17 cellular contexts compared by ENCODE assay signal in genomic region chr14:24761141-24761540, GRCh38.
DNase-seq lines count a peak whose midpoint lies in the region; ATAC-seq and TF ChIP-seq lines count a peak whose summit lies in the region.
"Had no signal": no experiment of that assay in that cellular context is flagged by ENCODE, and none has a peak within 500 bp of the region (broad histone marks: within the 10 kb centered on the region; RNA-seq: fewer than 3 reads in every experiment).

No MANE protein-coding gene starts in this region.

- ATAC-seq in HG02973 (IDR thresholded peaks at IDR 0.05; ENCODE audit: unreplicated experiment), result no peak
- ATAC-seq in GM18858 (IDR thresholded peaks at IDR 0.05; ENCODE audit: unreplicated experiment), result no peak

- no peak overlapping the region for H3K27ac ChIP-seq in 22Rv1
- H3K27ac ChIP-seq in C4-2B, result no peak overlapping the region
- H3K27ac ChIP-seq: BLaER1, GM23248 had no signal

- TF ChIP-seq CTCF in 22Rv1 (IDR thresholded peaks at IDR 0.05) (peak; percentile 18; the same call in 1 of the 2 replicates), C4-2B (conservative IDR thresholded peaks at IDR 0.05) (0 out of 2 replicates have a peak, but pooled peaks have one; percentile 13)

- TF ChIP-seq EP300 in Ishikawa (IDR thresholded peaks at IDR 0.05; ENCODE audit: borderline replicate concordance), result no peak

- DNase-seq in SW480 (ENCODE audit: low spot score) (peak; percentile 7), dedifferentiated amniotic fluid mesenchymal stem cell (ENCODE audit: extremely low spot score) (no peak), NCI-H187 (lab: John Stamatoyannopoulos, UW) (no peak)
- DNase-seq: AML-193; CD4-positive, CD25-positive, alpha-beta regulatory T cell; DMS53; GF-D8; GM23248; HCEC 1CT; HFFc6; KBM-7 had no signal

- TF ChIP-seq RAD21 in Ishikawa (IDR thresholded peaks at IDR 0.05; ENCODE audit: low read depth), result peak; percentile 34; the same call in 1 of the 2 replicates

TF ChIP-seq in Ishikawa, 13 proteins besides CTCF, POLR2A, EP300 and RAD21:
- no peak for TF ChIP-seq USF1 (IDR thresholded peaks at IDR 0.05)
- TF ChIP-seq CREB1 (IDR thresholded peaks at IDR 0.05; ENCODE audit: low read depth), result no peak
- no peak for TF ChIP-seq REST (IDR thresholded peaks at IDR 0.05; ENCODE audit: low read depth)
- TF ChIP-seq MAX (IDR thresholded peaks at IDR 0.05), result no peak
- no peak for TF ChIP-seq ZBTB7A (IDR thresholded peaks at IDR 0.05; ENCODE audit: low read depth)
- TF ChIP-seq NFIC (IDR thresholded peaks at IDR 0.05), result no peak
- TF ChIP-seq TAF1 (IDR thresholded peaks at IDR 0.05; ENCODE audit: low read depth), result no peak
